ENCODE assay signal across 8 cellular contexts in genomic region chrX:153946910-153947769, GRCh38. TPM values are rescaled to one million over a fixed set of nuclear protein-coding genes. Genes with fewer than 3 reads are reported as not detected.
DNase-seq lines count a peak whose midpoint lies in the region; ATAC-seq and TF ChIP-seq lines count a peak whose summit lies in the region.

No MANE protein-coding gene starts in this region.

- H3K4me1 Mint-ChIP-seq in activated CD4-positive, alpha-beta T cell treated with anti-CD3 and anti-CD28 coated beads, Interleukin-2, amount 10 ng/mL, durations not matched to agents 24 days and 14 days: peaks cover 13% of the 10 kb centered on the region

- ATAC-seq in GM18907 (IDR thresholded peaks at IDR 0.05; ENCODE audit: unreplicated experiment): peak; percentile 69
- peak; percentile 59 for ATAC-seq in HG03571 (IDR thresholded peaks at IDR 0.05; ENCODE audit: unreplicated experiment)

- DNase-seq in AG08396 (ENCODE audit: low spot score): peak; percentile 87
- peak; percentile 39 to 79 for DNase-seq in NCI-H526 (lab: John Stamatoyannopoulos, UW)
- DNase-seq in activated CD4-positive, alpha-beta T cell treated with anti-CD3 and anti-CD28 coated beads, Interleukin-2, amount 10 ng/mL, durations not matched to agents 24 days and 14 days: peak; percentile 93
- no peak for DNase-seq in coronary artery (ENCODE audit: low spot score)
- peak; percentile 38 to 57 for DNase-seq in stimulated activated CD8-positive, alpha-beta memory T cell treated with anti-CD3 and anti-CD28 coated beads, Interleukin-15, amount 100 ng/mL, for 4 hours (ENCODE audit: low read depth in 2 of 2)

- peak overlapping the region; percentile 2 for H3K4me3 Mint-ChIP-seq in activated CD4-positive, alpha-beta T cell treated with anti-CD3 and anti-CD28 coated beads, Interleukin-2, amount 10 ng/mL, durations not matched to agents 24 days and 14 days

- TF ChIP-seq RAD21 in liver (IDR thresholded peaks at IDR 0.05): peak; percentile 78 to 92

- intact Hi-C loops in activated CD4-positive, alpha-beta T cell treated with anti-CD3 and anti-CD28 coated beads, Interleukin-2, amount 10 ng/mL, durations not matched to agents 24 days and 14 days (cut with micrococcal nuclease): loop anchor here (2.0 kb wide), 1 partner anchor 20 kb away; the partner anchor contains the start of gene ARHGAP4

- H3K36me3 Mint-ChIP-seq in activated CD4-positive, alpha-beta T cell treated with anti-CD3 and anti-CD28 coated beads, Interleukin-2, amount 10 ng/mL, durations not matched to agents 24 days and 14 days (ENCODE audit: low read depth): peaks cover 22% of the 10 kb centered on the region

- no peak overlapping the region for H3K4me3 ChIP-seq in coronary artery
- no peak overlapping the region for H3K4me3 ChIP-seq in liver (ENCODE audit: low read depth in 1 of 3, low read length in 3 of 3)

- H3K27ac Mint-ChIP-seq in activated CD4-positive, alpha-beta T cell treated with anti-CD3 and anti-CD28 coated beads, Interleukin-2, amount 10 ng/mL, durations not matched to agents 24 days and 14 days: peak overlapping the region; percentile 83

- H3K27ac ChIP-seq in coronary artery: peak overlapping the region in 1 of 2 donors; percentile 71
- no peak overlapping the region for H3K27ac ChIP-seq in liver (ENCODE audit: low read depth in 1 of 2, low read length in 2 of 2)

- H3K36me3 ChIP-seq in liver (ENCODE audit: control insufficient read depth in 4 of 4, insufficient read depth in 3 of 4, low read depth in 1 of 4, low read length in 3 of 4): peaks cover 4 to 28% (median 14%) of the 10 kb centered on the region in 4 donors

- H3K27me3 Mint-ChIP-seq in activated CD4-positive, alpha-beta T cell treated with anti-CD3 and anti-CD28 coated beads, Interleukin-2, amount 10 ng/mL, durations not matched to agents 24 days and 14 days: no peaks in the 10 kb centered on the region

- TF ChIP-seq CTCF in coronary artery (IDR thresholded peaks at IDR 0.05) (peak; percentile 70), liver (IDR thresholded peaks at IDR 0.05; ENCODE audit: low read depth, low read length, missing input control) (peak; percentile 68)

- 44% methylated on average over 23 of the region's 23 CpGs for WGBS in liver

- no peak overlapping the region for H3K9ac ChIP-seq in liver (ENCODE audit: low read depth in 1 of 2, low read length in 2 of 2)

- H3K9me3 ChIP-seq in liver (ENCODE audit: control insufficient read depth in 4 of 4, low read length in 3 of 4): no peaks in the 10 kb centered on the region

- H3K4me1 ChIP-seq in liver (ENCODE audit: control insufficient read depth in 4 of 4, insufficient read depth in 4 of 4, low read length in 3 of 4): peaks cover 0 to 5% (median 0%) of the 10 kb centered on the region in 4 donors

- H3K27me3 ChIP-seq in liver (ENCODE audit: control insufficient read depth in 4 of 4, insufficient read depth in 4 of 4, low read length in 3 of 4): no peaks in the 10 kb centered on the region

- no peaks in the 10 kb centered on the region for H3K9me3 Mint-ChIP-seq in activated CD4-positive, alpha-beta T cell treated with anti-CD3 and anti-CD28 coated beads, Interleukin-2, amount 10 ng/mL, durations not matched to agents 24 days and 14 days

TF ChIP-seq in liver, 16 proteins besides CTCF, POLR2A, EP300 and RAD21:
- TF ChIP-seq HNF4A (conservative IDR thresholded peaks at IDR 0.05) (peak in 1 of 2 donors; percentile 47), SP1 (IDR thresholded peaks at IDR 0.05) (no peak)
TF ChIP-seq in liver: peak in this region for 1.

RNA-seq across cellular contexts. Expression of gene RENBP, which starts 2.7 kb away (rescaled TPM):
- 13.7 and 15.1 TPM in 2 replicates for total RNA-seq in activated CD4-positive, alpha-beta T cell treated with anti-CD3 and anti-CD28 coated beads, Interleukin-2, amount 10 ng/mL, durations not matched to agents 24 days and 14 days
- total RNA-seq in liver: 1 to 10 TPM; 7.5 to 7.9 TPM
- 1 to 10 TPM; 1.0 to 6.4 TPM for polyA plus RNA-seq in liver

RNA-seq across cellular contexts. Expression of gene NAA10, which starts 12.3 kb away (rescaled TPM):
- 153 and 168 TPM in 2 replicates for total RNA-seq in activated CD4-positive, alpha-beta T cell treated with anti-CD3 and anti-CD28 coated beads, Interleukin-2, amount 10 ng/mL, durations not matched to agents 24 days and 14 days
- 10 to 100 TPM; 20.5 to 30.6 TPM for total RNA-seq in liver
- polyA plus RNA-seq in liver: 10 to 100 TPM; 58.2 to 58.8 TPM

RNA-seq across cellular contexts. Expression of gene ARHGAP4, which starts 21.1 kb away (rescaled TPM):
- 135 and 137 TPM in 2 replicates for total RNA-seq in activated CD4-positive, alpha-beta T cell treated with anti-CD3 and anti-CD28 coated beads, Interleukin-2, amount 10 ng/mL, durations not matched to agents 24 days and 14 days
- total RNA-seq in liver: 10 to 100 TPM; 12.5 to 28.1 TPM
- 1 to 10 TPM; 3.3 to 8.0 TPM for polyA plus RNA-seq in liver

RNA-seq across cellular contexts. Expression of gene HCFC1, which starts 24.5 kb away (rescaled TPM):
- 107 and 109 TPM in 2 replicates for total RNA-seq in activated CD4-positive, alpha-beta T cell treated with anti-CD3 and anti-CD28 coated beads, Interleukin-2, amount 10 ng/mL, durations not matched to agents 24 days and 14 days
- 10 to 100 TPM; 15.6 to 26.9 TPM for total RNA-seq in liver
- polyA plus RNA-seq in liver: 10 to 100 TPM in 1 of 2 donors, 1 to 10 TPM in 1; 7.9 to 12.1 TPM

RNA-seq across cellular contexts. Expression of gene TMEM187, which starts 25.4 kb away (rescaled TPM):
- total RNA-seq in activated CD4-positive, alpha-beta T cell treated with anti-CD3 and anti-CD28 coated beads, Interleukin-2, amount 10 ng/mL, durations not matched to agents 24 days and 14 days: 2.4 and 3.8 TPM in 2 replicates
- 1 to 10 TPM; 2.9 TPM for total RNA-seq in liver
- polyA plus RNA-seq in liver: 1 to 10 TPM; 5.3 to 5.8 TPM
